ENCODE assay signal across 1 cellular context in the genomic region with DNA sequence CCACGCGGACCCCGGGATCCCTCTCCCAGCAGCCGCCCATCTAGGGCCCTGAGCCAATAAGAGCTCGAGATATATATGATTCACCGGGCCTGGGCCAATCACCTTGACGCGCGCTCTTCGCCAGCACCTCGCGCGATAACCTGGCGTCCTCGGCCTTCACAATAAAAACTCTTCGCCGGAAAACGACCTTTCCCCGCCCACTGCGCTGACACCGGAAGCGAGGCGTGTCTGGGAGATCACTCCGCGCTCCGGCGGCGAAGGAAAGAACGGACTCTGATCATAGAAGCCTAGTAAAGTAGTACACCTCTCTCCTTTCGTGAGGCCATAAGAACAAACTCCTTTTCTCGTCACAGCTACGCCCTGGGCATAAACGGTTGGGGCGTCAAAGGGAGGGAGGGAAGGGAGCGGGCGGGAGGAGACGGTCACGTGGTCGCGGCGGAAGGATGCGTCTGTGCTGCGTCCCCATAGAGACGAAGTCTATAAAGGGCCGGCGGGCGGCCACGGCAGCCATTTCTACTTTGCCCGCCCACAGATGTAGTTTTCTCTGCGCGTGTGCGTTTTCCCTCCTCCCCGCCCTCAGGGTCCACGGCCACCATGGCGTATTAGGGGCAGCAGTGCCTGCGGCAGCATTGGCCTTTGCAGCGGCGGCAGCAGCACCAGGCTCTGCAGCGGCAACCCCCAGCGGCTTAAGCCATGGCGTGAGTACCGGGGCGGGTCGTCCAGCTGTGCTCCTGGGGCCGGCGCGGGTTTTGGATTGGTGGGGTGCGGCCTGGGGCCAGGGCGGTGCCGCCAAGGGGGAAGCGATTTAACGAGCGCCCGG.
TF ChIP-seq lines count a peak whose summit lies in the region.

A gene with protein sequence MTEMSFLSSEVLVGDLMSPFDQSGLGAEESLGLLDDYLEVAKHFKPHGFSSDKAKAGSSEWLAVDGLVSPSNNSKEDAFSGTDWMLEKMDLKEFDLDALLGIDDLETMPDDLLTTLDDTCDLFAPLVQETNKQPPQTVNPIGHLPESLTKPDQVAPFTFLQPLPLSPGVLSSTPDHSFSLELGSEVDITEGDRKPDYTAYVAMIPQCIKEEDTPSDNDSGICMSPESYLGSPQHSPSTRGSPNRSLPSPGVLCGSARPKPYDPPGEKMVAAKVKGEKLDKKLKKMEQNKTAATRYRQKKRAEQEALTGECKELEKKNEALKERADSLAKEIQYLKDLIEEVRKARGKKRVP (plus strand): TSS at position 509 of the 820 bp plus-strand sequence. CDS start 884 bp downstream, outside the sequence.

TF ChIP-seq in HEK293, 187 proteins besides CTCF, POLR2A, EP300 and RAD21 (continued from another document and continues in another):
- TF ChIP-seq, protein P1, sequence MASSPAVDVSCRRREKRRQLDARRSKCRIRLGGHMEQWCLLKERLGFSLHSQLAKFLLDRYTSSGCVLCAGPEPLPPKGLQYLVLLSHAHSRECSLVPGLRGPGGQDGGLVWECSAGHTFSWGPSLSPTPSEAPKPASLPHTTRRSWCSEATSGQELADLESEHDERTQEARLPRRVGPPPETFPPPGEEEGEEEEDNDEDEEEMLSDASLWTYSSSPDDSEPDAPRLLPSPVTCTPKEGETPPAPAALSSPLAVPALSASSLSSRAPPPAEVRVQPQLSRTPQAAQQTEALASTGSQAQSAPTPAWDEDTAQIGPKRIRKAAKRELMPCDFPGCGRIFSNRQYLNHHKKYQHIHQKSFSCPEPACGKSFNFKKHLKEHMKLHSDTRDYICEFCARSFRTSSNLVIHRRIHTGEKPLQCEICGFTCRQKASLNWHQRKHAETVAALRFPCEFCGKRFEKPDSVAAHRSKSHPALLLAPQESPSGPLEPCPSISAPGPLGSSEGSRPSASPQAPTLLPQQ (tag by site-specific recombination; IDR thresholded peaks at IDR 0.05) = peak; percentile 81
- TF ChIP-seq ZNF214 (tag by site-specific recombination; IDR thresholded peaks at IDR 0.05; ENCODE audit: borderline replicate concordance) = 0 out of 2 replicates have a peak, but pooled peaks have one; percentile 13
- no peak for TF ChIP-seq ZNF174 (tag by site-specific recombination; IDR thresholded peaks at IDR 0.05)
- TF ChIP-seq ZNF114 (tag by site-specific recombination; IDR thresholded peaks at IDR 0.05) = peak; percentile 100
- peak; percentile 65; the same call in 1 of the 2 replicates for TF ChIP-seq ZNF664 (tag by site-specific recombination; IDR thresholded peaks at IDR 0.05)
- TF ChIP-seq, protein P2, sequence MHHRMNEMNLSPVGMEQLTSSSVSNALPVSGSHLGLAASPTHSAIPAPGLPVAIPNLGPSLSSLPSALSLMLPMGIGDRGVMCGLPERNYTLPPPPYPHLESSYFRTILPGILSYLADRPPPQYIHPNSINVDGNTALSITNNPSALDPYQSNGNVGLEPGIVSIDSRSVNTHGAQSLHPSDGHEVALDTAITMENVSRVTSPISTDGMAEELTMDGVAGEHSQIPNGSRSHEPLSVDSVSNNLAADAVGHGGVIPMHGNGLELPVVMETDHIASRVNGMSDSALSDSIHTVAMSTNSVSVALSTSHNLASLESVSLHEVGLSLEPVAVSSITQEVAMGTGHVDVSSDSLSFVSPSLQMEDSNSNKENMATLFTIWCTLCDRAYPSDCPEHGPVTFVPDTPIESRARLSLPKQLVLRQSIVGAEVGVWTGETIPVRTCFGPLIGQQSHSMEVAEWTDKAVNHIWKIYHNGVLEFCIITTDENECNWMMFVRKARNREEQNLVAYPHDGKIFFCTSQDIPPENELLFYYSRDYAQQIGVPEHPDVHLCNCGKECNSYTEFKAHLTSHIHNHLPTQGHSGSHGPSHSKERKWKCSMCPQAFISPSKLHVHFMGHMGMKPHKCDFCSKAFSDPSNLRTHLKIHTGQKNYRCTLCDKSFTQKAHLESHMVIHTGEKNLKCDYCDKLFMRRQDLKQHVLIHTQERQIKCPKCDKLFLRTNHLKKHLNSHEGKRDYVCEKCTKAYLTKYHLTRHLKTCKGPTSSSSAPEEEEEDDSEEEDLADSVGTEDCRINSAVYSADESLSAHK (tag by site-specific recombination; IDR thresholded peaks at IDR 0.05) = peak; percentile 62
- TF ChIP-seq SETDB1 (IDR thresholded peaks at IDR 0.05; ENCODE audit: insufficient read length, low read length) = no peak
- TF ChIP-seq ZNF354C (tag by site-specific recombination; IDR thresholded peaks at IDR 0.05; ENCODE audit: borderline replicate concordance, low read depth) = no peak
- peak; percentile 60; the same call in 1 of the 2 replicates for TF ChIP-seq ZNF121 (tag by site-specific recombination; IDR thresholded peaks at IDR 0.05)
- TF ChIP-seq ZFP41 (tag by site-specific recombination; IDR thresholded peaks at IDR 0.05; ENCODE audit: borderline replicate concordance) = peak; percentile 69; the same call in 1 of the 2 replicates
- TF ChIP-seq, protein P3, sequence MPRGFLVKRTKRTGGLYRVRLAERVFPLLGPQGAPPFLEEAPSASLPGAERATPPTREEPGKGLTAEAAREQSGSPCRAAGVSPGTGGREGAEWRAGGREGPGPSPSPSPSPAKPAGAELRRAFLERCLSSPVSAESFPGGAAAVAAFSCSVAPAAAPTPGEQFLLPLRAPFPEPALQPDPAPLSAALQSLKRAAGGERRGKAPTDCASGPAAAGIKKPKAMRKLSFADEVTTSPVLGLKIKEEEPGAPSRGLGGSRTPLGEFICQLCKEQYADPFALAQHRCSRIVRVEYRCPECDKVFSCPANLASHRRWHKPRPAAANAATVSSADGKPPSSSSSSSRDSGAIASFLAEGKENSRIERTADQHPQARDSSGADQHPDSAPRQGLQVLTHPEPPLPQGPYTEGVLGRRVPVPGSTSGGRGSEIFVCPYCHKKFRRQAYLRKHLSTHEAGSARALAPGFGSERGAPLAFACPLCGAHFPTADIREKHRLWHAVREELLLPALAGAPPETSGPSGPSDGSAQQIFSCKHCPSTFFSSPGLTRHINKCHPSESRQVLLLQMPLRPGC (tag by site-specific recombination; IDR thresholded peaks at IDR 0.05) = peak; percentile 93; the same call in 1 of the 2 replicates
- 0 out of 2 replicates have a peak, but pooled peaks have one; percentile 30 for TF ChIP-seq OSR2 (tag by site-specific recombination; IDR thresholded peaks at IDR 0.05)
- peak; percentile 82 for TF ChIP-seq ZFP69B (tag by site-specific recombination; IDR thresholded peaks at IDR 0.05)
- TF ChIP-seq, protein P4, sequence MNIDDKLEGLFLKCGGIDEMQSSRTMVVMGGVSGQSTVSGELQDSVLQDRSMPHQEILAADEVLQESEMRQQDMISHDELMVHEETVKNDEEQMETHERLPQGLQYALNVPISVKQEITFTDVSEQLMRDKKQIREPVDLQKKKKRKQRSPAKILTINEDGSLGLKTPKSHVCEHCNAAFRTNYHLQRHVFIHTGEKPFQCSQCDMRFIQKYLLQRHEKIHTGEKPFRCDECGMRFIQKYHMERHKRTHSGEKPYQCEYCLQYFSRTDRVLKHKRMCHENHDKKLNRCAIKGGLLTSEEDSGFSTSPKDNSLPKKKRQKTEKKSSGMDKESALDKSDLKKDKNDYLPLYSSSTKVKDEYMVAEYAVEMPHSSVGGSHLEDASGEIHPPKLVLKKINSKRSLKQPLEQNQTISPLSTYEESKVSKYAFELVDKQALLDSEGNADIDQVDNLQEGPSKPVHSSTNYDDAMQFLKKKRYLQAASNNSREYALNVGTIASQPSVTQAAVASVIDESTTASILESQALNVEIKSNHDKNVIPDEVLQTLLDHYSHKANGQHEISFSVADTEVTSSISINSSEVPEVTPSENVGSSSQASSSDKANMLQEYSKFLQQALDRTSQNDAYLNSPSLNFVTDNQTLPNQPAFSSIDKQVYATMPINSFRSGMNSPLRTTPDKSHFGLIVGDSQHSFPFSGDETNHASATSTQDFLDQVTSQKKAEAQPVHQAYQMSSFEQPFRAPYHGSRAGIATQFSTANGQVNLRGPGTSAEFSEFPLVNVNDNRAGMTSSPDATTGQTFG (tag by site-specific recombination; IDR thresholded peaks at IDR 0.05; ENCODE audit: borderline replicate concordance) = peak; percentile 91
- TF ChIP-seq GLI2 (tag by site-specific recombination; IDR thresholded peaks at IDR 0.05; ENCODE audit: borderline replicate concordance, low read depth) = no peak
- TF ChIP-seq ZNF701 (tag by site-specific recombination; IDR thresholded peaks at IDR 0.05) = no peak
- peak; percentile 91 for TF ChIP-seq ZNF24 (tag by site-specific recombination; IDR thresholded peaks at IDR 0.05)
- TF ChIP-seq ZNF670 (tag by site-specific recombination; IDR thresholded peaks at IDR 0.05; ENCODE audit: low read depth) = no peak
- peak; percentile 13; the same call in 1 of the 2 replicates for TF ChIP-seq ZBTB1 (tag by site-specific recombination; IDR thresholded peaks at IDR 0.05)
- no peak for TF ChIP-seq ZNF555 (tag by site-specific recombination; conservative IDR thresholded peaks at IDR 0.05)
- no peak for TF ChIP-seq ZNF707 (tag by site-specific recombination; IDR thresholded peaks at IDR 0.05)
- no peak; the same call in 1 of the 2 replicates for TF ChIP-seq ZFP3 (tag by site-specific recombination; IDR thresholded peaks at IDR 0.05; ENCODE audit: low read depth)
- TF ChIP-seq, protein P5, sequence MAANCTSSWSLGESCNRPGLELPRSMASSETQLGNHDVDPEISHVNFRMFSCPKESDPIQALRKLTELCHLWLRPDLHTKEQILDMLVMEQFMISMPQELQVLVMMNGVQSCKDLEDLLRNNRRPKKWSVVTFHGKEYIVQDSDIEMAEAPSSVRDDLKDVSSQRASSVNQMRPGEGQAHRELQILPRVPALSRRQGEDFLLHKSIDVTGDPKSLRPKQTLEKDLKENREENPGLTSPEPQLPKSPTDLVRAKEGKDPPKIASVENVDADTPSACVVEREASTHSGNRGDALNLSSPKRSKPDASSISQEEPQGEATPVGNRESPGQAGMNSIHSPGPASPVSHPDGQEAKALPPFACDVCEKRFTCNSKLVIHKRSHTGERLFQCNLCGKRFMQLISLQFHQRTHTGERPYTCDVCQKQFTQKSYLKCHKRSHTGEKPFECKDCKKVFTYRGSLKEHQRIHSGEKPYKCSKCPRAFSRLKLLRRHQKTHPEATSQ (tag by site-specific recombination; IDR thresholded peaks at IDR 0.05) = 0 out of 2 replicates have a peak, but pooled peaks have one; percentile 43
- 0 out of 2 replicates have a peak, but pooled peaks have one; percentile 83 for TF ChIP-seq HOXC10 (CRISPR knock-in tag; IDR thresholded peaks at IDR 0.05)
- 0 out of 2 replicates have a peak, but pooled peaks have one; percentile 60 for TF ChIP-seq ZNF169 (tag by site-specific recombination; IDR thresholded peaks at IDR 0.05)
- TF ChIP-seq, protein P6, sequence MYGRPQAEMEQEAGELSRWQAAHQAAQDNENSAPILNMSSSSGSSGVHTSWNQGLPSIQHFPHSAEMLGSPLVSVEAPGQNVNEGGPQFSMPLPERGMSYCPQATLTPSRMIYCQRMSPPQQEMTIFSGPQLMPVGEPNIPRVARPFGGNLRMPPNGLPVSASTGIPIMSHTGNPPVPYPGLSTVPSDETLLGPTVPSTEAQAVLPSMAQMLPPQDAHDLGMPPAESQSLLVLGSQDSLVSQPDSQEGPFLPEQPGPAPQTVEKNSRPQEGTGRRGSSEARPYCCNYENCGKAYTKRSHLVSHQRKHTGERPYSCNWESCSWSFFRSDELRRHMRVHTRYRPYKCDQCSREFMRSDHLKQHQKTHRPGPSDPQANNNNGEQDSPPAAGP (tag by site-specific recombination; IDR thresholded peaks at IDR 0.05) = peak; percentile 98
- TF ChIP-seq BCL11A (tag by site-specific recombination; IDR thresholded peaks at IDR 0.05; ENCODE audit: low read depth) = no peak
- no peak for TF ChIP-seq ZNF221 (tag by site-specific recombination; IDR thresholded peaks at IDR 0.05; ENCODE audit: borderline replicate concordance)
- 0 out of 2 replicates have a peak, but pooled peaks have one; percentile 37 for TF ChIP-seq ZNF19 (tag by site-specific recombination; IDR thresholded peaks at IDR 0.05; ENCODE audit: low read depth)
- TF ChIP-seq ZNF133 (tag by site-specific recombination; IDR thresholded peaks at IDR 0.05) = no peak
- peak; percentile 95 for TF ChIP-seq YY2 (tag by site-specific recombination; IDR thresholded peaks at IDR 0.05)
- TF ChIP-seq PRDM1 (tag by site-specific recombination; IDR thresholded peaks at IDR 0.05) = 0 out of 2 replicates have a peak, but pooled peaks have one; percentile 7
- TF ChIP-seq ZFHX2 (tag by site-specific recombination; conservative IDR thresholded peaks at IDR 0.05) = peak; percentile 96
- peak; percentile 93 for TF ChIP-seq SALL2 (tag by site-specific recombination; IDR thresholded peaks at IDR 0.05; ENCODE audit: borderline replicate concordance)
- 0 out of 2 replicates have a peak, but pooled peaks have one; percentile 68 for TF ChIP-seq ZNF184 (tag by site-specific recombination; IDR thresholded peaks at IDR 0.05)
- peak; percentile 63 for TF ChIP-seq ZNF239 (tag by site-specific recombination; IDR thresholded peaks at IDR 0.05)
- TF ChIP-seq ZNF112 (tag by site-specific recombination; IDR thresholded peaks at IDR 0.05) = no peak
- TF ChIP-seq ZNF660 (tag by site-specific recombination; IDR thresholded peaks at IDR 0.05) = peak; percentile 76; the same call in 1 of the 2 replicates
- peak; percentile 45; the same call in 1 of the 2 replicates for TF ChIP-seq ZNF610 (tag by site-specific recombination; IDR thresholded peaks at IDR 0.05; ENCODE audit: borderline replicate concordance)
- TF ChIP-seq ZNF10 (tag by site-specific recombination; IDR thresholded peaks at IDR 0.05) = 0 out of 2 replicates have a peak, but pooled peaks have one; percentile 42
- TF ChIP-seq, protein P7, sequence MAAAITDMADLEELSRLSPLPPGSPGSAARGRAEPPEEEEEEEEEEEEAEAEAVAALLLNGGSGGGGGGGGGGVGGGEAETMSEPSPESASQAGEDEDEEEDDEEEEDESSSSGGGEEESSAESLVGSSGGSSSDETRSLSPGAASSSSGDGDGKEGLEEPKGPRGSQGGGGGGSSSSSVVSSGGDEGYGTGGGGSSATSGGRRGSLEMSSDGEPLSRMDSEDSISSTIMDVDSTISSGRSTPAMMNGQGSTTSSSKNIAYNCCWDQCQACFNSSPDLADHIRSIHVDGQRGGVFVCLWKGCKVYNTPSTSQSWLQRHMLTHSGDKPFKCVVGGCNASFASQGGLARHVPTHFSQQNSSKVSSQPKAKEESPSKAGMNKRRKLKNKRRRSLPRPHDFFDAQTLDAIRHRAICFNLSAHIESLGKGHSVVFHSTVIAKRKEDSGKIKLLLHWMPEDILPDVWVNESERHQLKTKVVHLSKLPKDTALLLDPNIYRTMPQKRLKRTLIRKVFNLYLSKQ (tag by site-specific recombination; IDR thresholded peaks at IDR 0.05; ENCODE audit: borderline replicate concordance) = no peak
- no peak for TF ChIP-seq GLIS1 (tag by site-specific recombination; IDR thresholded peaks at IDR 0.05)
- no peak for TF ChIP-seq ZNF202 (tag by site-specific recombination; IDR thresholded peaks at IDR 0.05; ENCODE audit: borderline replicate concordance)
- TF ChIP-seq KLF8 (tag by site-specific recombination; IDR thresholded peaks at IDR 0.05) = peak; percentile 98
- TF ChIP-seq ZNF501 (tag by site-specific recombination; IDR thresholded peaks at IDR 0.05) = peak; percentile 94
- TF ChIP-seq ZNF777 (tag by site-specific recombination; IDR thresholded peaks at IDR 0.05; ENCODE audit: borderline replicate concordance) = peak; percentile 73; the same call in 1 of the 2 replicates
- TF ChIP-seq ZNF335 (tag by site-specific recombination; conservative IDR thresholded peaks at IDR 0.05) = peak; percentile 4; the same call in 1 of the 2 replicates
- TF ChIP-seq KLF9 (tag by site-specific recombination; IDR thresholded peaks at IDR 0.05; ENCODE audit: low read depth) = peak; percentile 97
- TF ChIP-seq ZNF843 (tag by site-specific recombination; IDR thresholded peaks at IDR 0.05) = peak; percentile 62; the same call in 1 of the 2 replicates
- TF ChIP-seq TRIM28 (IDR thresholded peaks at IDR 0.05; ENCODE audit: borderline replicate concordance, low read length) = no peak
- TF ChIP-seq ZNF157 (tag by site-specific recombination; IDR thresholded peaks at IDR 0.05) = peak; percentile 32; the same call in 1 of the 2 replicates
- peak; percentile 90 for TF ChIP-seq ZNF2 (tag by site-specific recombination; IDR thresholded peaks at IDR 0.05)
